8 cellular contexts compared by ENCODE assay signal in the genomic region with DNA sequence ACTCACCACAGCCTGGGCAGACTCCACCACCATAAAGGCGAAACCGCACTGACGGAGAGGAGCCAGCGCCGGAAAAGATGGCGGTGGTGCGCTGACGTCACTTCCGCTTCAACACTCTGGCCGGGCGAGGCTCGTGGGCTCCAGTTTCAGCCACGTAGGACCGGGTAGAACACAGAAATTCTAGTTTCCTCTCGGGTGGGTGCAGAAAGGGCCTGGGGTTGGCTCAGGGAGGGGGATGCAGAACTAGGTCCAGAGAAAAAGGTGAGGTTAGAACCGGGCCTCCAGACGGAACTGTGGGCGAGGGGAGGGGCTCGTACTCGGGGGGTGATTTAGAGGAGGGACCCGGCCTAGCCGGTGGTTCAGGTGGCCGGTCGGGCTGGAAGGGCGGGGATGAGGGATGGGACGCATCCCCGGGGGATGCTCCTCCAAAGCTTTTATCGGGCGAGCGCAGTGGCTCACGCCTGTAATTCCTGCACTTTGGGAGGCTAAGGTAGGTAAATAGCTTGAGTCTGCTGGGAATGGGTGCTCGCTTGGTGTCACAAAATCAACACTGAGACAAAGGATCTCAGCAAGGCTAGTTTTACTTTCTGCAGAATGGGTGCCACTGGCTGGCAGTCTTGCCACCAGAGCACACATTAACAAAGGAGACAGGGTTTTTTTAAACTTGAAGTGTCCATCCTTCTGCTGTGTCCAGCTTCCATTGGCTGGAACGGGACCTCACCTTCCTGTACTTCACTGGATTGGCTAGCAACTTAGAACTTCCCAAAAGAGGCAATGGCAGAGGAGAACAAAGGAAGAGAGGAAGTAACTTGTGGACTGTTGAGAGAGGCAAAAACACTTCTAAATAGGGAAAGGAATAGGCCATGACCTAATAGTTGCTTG. TPM values are rescaled to one million over a fixed set of nuclear protein-coding genes. Genes with fewer than 3 reads are reported as not detected.
A peak's percentile ranks its signal among the peaks of the same experiment; 100 is the strongest.
DNase-seq lines count a peak whose midpoint lies in the region; ATAC-seq and TF ChIP-seq lines count a peak whose summit lies in the region.

ZNF561 (minus strand) TSS at position 77 of the 882 bp plus-strand sequence. CDS start 1,776 bp downstream, outside the sequence.

- TF ChIP-seq CTCF in A673 (conservative IDR thresholded peaks at IDR 0.05; ENCODE audit: low read depth, low read length) (no peak), chondrocyte (IDR thresholded peaks at IDR 0.05) (no peak)

- H3K27me3 Mint-ChIP-seq in chondrocyte (ENCODE audit: low read depth) = no peaks in the 10 kb centered on the region

- H3K9me3 Mint-ChIP-seq in chondrocyte (ENCODE audit: low read depth) = no peaks in the 10 kb centered on the region

- peak; percentile 92 for DNase-seq in A673 (ENCODE audit: low spot score)
- DNase-seq in NCI-H460 (ENCODE audit: extremely low read depth, low read depth) = peak; percentile 71
- DNase-seq in activated CD4-positive, alpha-beta T cell treated with anti-CD3 and anti-CD28 coated beads for 24 hours (ENCODE audit: low read depth in 2 of 2) = peak; percentile 71 to 75
- peak; percentile 96 for DNase-seq in chondrocyte (ENCODE audit: low spot score)
- peak; percentile 71 for DNase-seq in kidney glomerular epithelial cell (lab: John Stamatoyannopoulos, UW)
- DNase-seq in stimulated activated CD4-positive, alpha-beta T cell treated with anti-CD3 and anti-CD28 coated beads, Interleukin-15, amount 100 ng/mL, for 48 hours (ENCODE audit: low read depth in 2 of 2) = peak; percentile 78 to 82

- intact Hi-C loops in A673 (cut with micrococcal nuclease; ENCODE audit: unreplicated experiment) = no loop called here

- ATAC-seq in GM18909 (IDR thresholded peaks at IDR 0.05; ENCODE audit: poor library complexity, unreplicated experiment) (peak; percentile 86), HG03342 (IDR thresholded peaks at IDR 0.05; ENCODE audit: unreplicated experiment) (peak; percentile 71)

- peaks cover 40% of the 10 kb centered on the region for H3K4me1 Mint-ChIP-seq in chondrocyte (ENCODE audit: low read depth)

- peak within 1 kb of the TSS; percentile 96 for H3K27ac ChIP-seq in A673 (ENCODE audit: low read depth, low read length, poor library complexity, severe bottlenecking)

- H3K36me3 Mint-ChIP-seq in chondrocyte (ENCODE audit: low read depth) = peaks cover 25% of the 10 kb centered on the region

- BruUV-seq in A673 (replicated peaks; lab: Mats Ljungman, UMichigan) = TSS peak; percentile 98

- CTCF ChIA-PET in A673 (lab: Charles Lee) = interaction anchor here (0.6 kb wide), 1 partner anchor 416 kb away, joined by 3 read pairs; no protein-coding TSS in a partner anchor

- H3K4me1 ChIP-seq in A673 (ENCODE audit: insufficient read depth, low read length, poor library complexity, severe bottlenecking) = peaks cover 6% of the 10 kb centered on the region

- H3K27me3 ChIP-seq in A673 (replicated peaks; ENCODE audit: insufficient read depth, low read depth, low read length, poor library complexity) = no peaks in the 10 kb centered on the region

- POLR2A ChIA-PET in A673 (lab: Charles Lee; ENCODE audit: low non-redundant PET) = no interaction called here

- H3K27ac Mint-ChIP-seq in chondrocyte (ENCODE audit: unreplicated experiment) = peak within 1 kb of the TSS; percentile 100

- peak within 1 kb of the TSS; percentile 78 for H3K4me3 ChIP-seq in A673 (ENCODE audit: low read depth, low read length, poor library complexity, severe bottlenecking)

- no peaks in the 10 kb centered on the region for H3K9me3 ChIP-seq in A673 (ENCODE audit: low read depth, low read length, poor library complexity, severe bottlenecking)

- peaks cover 27% of the 10 kb centered on the region for H3K36me3 ChIP-seq in A673 (ENCODE audit: insufficient read depth, low read length, poor library complexity, severe bottlenecking)

- peak within 1 kb of the TSS; percentile 99 for H3K4me3 Mint-ChIP-seq in chondrocyte (ENCODE audit: unreplicated experiment)

RNA-seq across cellular contexts. Expression of gene ZNF561, which starts in this region (rescaled TPM):
- total RNA-seq in A673 (2021) (37.7 and 38.2 TPM in 2 replicates), chondrocyte (42.2 to 51.3 TPM (median 43.5 TPM) in 3 replicates)
- 23.9 and 26.1 TPM in 2 replicates for total RNA-seq in NCI-H460 (2014; rRNA removed; shearing (Covaris generic))
- polyA plus RNA-seq in NCI-H460 (2014; cell fraction: nucleus; rRNA removed) = 18.6 and 22.0 TPM in 2 replicates

Comparison
In these comparisons a context has a peak if more than half of its experiments do, and no peak if none do; other contexts are left out.
1. Peak in every context shown above with its lines: DNase-seq, ATAC-seq, H3K4me3 ChIP-seq and H3K27ac ChIP-seq.